1 cellular context compared by ENCODE assay signal in the genomic region with DNA sequence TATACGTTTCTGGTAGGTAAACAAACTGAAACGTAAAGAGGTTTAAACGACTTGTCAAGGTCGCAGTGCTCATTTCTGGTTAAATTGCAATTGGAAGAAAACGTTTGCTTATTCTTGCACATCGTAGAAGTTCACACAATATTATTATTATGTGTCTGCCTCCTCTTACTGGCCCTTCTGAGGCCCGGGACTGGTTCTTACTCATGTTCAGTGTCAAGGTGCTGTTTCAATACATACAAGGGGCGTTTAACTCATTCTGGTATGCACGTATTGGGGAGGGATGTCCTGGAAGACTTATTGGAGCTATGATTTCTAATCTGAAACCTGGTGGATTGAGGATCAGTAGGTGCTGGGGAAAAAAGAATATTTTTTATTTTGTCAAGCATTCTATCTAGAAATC.
TF ChIP-seq lines count a peak whose summit lies in the region.

No MANE protein-coding gene starts in this region.

TF ChIP-seq in A549, 52 proteins besides CTCF, POLR2A, EP300 and RAD21 (continued from another document):
- TF ChIP-seq, protein P1, sequence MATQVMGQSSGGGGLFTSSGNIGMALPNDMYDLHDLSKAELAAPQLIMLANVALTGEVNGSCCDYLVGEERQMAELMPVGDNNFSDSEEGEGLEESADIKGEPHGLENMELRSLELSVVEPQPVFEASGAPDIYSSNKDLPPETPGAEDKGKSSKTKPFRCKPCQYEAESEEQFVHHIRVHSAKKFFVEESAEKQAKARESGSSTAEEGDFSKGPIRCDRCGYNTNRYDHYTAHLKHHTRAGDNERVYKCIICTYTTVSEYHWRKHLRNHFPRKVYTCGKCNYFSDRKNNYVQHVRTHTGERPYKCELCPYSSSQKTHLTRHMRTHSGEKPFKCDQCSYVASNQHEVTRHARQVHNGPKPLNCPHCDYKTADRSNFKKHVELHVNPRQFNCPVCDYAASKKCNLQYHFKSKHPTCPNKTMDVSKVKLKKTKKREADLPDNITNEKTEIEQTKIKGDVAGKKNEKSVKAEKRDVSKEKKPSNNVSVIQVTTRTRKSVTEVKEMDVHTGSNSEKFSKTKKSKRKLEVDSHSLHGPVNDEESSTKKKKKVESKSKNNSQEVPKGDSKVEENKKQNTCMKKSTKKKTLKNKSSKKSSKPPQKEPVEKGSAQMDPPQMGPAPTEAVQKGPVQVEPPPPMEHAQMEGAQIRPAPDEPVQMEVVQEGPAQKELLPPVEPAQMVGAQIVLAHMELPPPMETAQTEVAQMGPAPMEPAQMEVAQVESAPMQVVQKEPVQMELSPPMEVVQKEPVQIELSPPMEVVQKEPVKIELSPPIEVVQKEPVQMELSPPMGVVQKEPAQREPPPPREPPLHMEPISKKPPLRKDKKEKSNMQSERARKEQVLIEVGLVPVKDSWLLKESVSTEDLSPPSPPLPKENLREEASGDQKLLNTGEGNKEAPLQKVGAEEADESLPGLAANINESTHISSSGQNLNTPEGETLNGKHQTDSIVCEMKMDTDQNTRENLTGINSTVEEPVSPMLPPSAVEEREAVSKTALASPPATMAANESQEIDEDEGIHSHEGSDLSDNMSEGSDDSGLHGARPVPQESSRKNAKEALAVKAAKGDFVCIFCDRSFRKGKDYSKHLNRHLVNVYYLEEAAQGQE (IDR thresholded peaks at IDR 0.05) = no peak
- TF ChIP-seq, protein P2, sequence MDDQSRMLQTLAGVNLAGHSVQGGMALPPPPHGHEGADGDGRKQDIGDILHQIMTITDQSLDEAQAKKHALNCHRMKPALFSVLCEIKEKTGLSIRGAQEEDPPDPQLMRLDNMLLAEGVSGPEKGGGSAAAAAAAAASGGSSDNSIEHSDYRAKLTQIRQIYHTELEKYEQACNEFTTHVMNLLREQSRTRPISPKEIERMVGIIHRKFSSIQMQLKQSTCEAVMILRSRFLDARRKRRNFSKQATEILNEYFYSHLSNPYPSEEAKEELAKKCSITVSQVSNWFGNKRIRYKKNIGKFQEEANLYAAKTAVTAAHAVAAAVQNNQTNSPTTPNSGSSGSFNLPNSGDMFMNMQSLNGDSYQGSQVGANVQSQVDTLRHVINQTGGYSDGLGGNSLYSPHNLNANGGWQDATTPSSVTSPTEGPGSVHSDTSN (IDR thresholded peaks at IDR 0.05) = no peak
- TF ChIP-seq MAFK (IDR thresholded peaks at IDR 0.05; ENCODE audit: partially characterized antibody) (no peak), FOSB (CRISPR knock-in tag; IDR thresholded peaks at IDR 0.05) (no peak), POLR2AphosphoS2 (conservative IDR thresholded peaks at IDR 0.05; ENCODE audit: low read length) (no peak), ZSCAN20 (CRISPR knock-in tag; IDR thresholded peaks at IDR 0.05) (no peak), JUNB (IDR thresholded peaks at IDR 0.05) (no peak)
- TF ChIP-seq, protein P3, sequence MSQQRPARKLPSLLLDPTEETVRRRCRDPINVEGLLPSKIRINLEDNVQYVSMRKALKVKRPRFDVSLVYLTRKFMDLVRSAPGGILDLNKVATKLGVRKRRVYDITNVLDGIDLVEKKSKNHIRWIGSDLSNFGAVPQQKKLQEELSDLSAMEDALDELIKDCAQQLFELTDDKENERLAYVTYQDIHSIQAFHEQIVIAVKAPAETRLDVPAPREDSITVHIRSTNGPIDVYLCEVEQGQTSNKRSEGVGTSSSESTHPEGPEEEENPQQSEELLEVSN (IDR thresholded peaks at IDR 0.05; ENCODE audit: borderline replicate concordance, low read depth) = no peak
